In genomic region chr9:36566813-36567217, GRCh38 we compare ENCODE assay signal across 10 cellular contexts. TPM values are rescaled to one million over a fixed set of nuclear protein-coding genes. Genes with fewer than 3 reads are reported as not detected.
DNase-seq lines count a peak whose midpoint lies in the region; ATAC-seq and TF ChIP-seq lines count a peak whose summit lies in the region.
"Had no signal": no experiment of that assay in that cellular context is flagged by ENCODE, and none has a peak within 500 bp of the region (broad histone marks: within the 10 kb centered on the region; RNA-seq: fewer than 3 reads in every experiment).

No MANE protein-coding gene starts in this region.

- H3K36me3 Mint-ChIP-seq in activated CD4-positive, alpha-beta T cell treated with anti-CD3 and anti-CD28 coated beads, Interleukin-2, amount 10 ng/mL, durations not matched to agents 24 days and 14 days (ENCODE audit: low read depth): no peaks in the 10 kb centered on the region

- no peaks in the 10 kb centered on the region for H3K9me3 Mint-ChIP-seq in activated CD4-positive, alpha-beta T cell treated with anti-CD3 and anti-CD28 coated beads, Interleukin-2, amount 10 ng/mL, durations not matched to agents 24 days and 14 days

- H3K4me1 ChIP-seq in right cardiac atrium (ENCODE audit: control insufficient read depth, insufficient read depth, low read length) (no peaks in the 10 kb centered on the region), spleen (peaks cover 0 to 4% (median under 1%) of the 10 kb centered on the region in 6 donors)

- intact Hi-C loops in right cardiac atrium (cut with DNase I): loop anchor here in 1 of 4 donors (10.0 kb wide), 1 partner anchor 62 kb away; no protein-coding TSS in a partner anchor
- intact Hi-C loops in spleen (cut with DNase I; ENCODE audit: low total_unique reads): no loop called here
- intact Hi-C loops in activated CD4-positive, alpha-beta T cell treated with anti-CD3 and anti-CD28 coated beads, Interleukin-2, amount 10 ng/mL, durations not matched to agents 24 days and 14 days (cut with micrococcal nuclease): no loop called here

- no peak for TF ChIP-seq CTCF in spleen (IDR thresholded peaks at IDR 0.05 in 8 of 11, conservative IDR thresholded peaks at IDR 0.05 in 3 of 11)

- peaks cover 12% of the 10 kb centered on the region for H3K27me3 Mint-ChIP-seq in activated CD4-positive, alpha-beta T cell treated with anti-CD3 and anti-CD28 coated beads, Interleukin-2, amount 10 ng/mL, durations not matched to agents 24 days and 14 days

- H3K27me3 ChIP-seq in right cardiac atrium (ENCODE audit: control insufficient read depth, insufficient read depth) (no peaks in the 10 kb centered on the region), spleen (replicated peaks in 1 of 7) (no peaks in the 10 kb centered on the region)

- peaks cover 3% of the 10 kb centered on the region for H3K4me1 Mint-ChIP-seq in activated CD4-positive, alpha-beta T cell treated with anti-CD3 and anti-CD28 coated beads, Interleukin-2, amount 10 ng/mL, durations not matched to agents 24 days and 14 days

- DNase-seq in HCEC 1CT (peak; percentile 43), anterior cingulate cortex (lab: John Stamatoyannopoulos, UW) (peak in 56 of 58 donors; percentile 8 to 91 (median 65)), right cardiac atrium (peak in 1 of 3 donors; percentile 32), spleen (peak; percentile 35)
- DNase-seq in stimulated activated CD4-positive, alpha-beta T cell treated with anti-CD3 and anti-CD28 coated beads, Interleukin-4, amount 100 ng/mL, for 1 hour: no peak
- no peak for DNase-seq in activated CD4-positive, alpha-beta T cell treated with anti-CD3 and anti-CD28 coated beads, Interleukin-2, amount 10 ng/mL, durations not matched to agents 24 days and 14 days
- no peak for DNase-seq in activated T-cell treated with anti-CD3 and anti-CD28 coated beads, Interleukin-2, amount 50 U/mL, for 1 hour
- DNase-seq: activated CD4-positive, alpha-beta T cell treated with anti-CD3 and anti-CD28 coated beads for 4 hours; NCI-H1930 had no signal

- H3K4me3 ChIP-seq in right cardiac atrium (ENCODE audit: low read length): no peak overlapping the region
- no peak overlapping the region for H3K4me3 ChIP-seq in spleen

- H3K9me3 ChIP-seq in right cardiac atrium (ENCODE audit: control insufficient read depth, low read length) (no peaks in the 10 kb centered on the region), spleen (no peaks in the 10 kb centered on the region)

- no peaks in the 10 kb centered on the region for H3K36me3 ChIP-seq in spleen

- H3K27ac Mint-ChIP-seq in activated CD4-positive, alpha-beta T cell treated with anti-CD3 and anti-CD28 coated beads, Interleukin-2, amount 10 ng/mL, durations not matched to agents 24 days and 14 days: no peak overlapping the region

- 69% methylated on average over 8 of the region's 8 CpGs for WGBS in right cardiac atrium
- 74 to 85% (median 85%) methylated on average over 8 of the region's 8 CpGs for WGBS in spleen, 5 donors

- no peak overlapping the region for H3K4me3 Mint-ChIP-seq in activated CD4-positive, alpha-beta T cell treated with anti-CD3 and anti-CD28 coated beads, Interleukin-2, amount 10 ng/mL, durations not matched to agents 24 days and 14 days

- H3K27ac ChIP-seq in right cardiac atrium (ENCODE audit: low read length) (peak overlapping the region; percentile 45), spleen (no peak overlapping the region)

- TF ChIP-seq POLR2A in spleen (IDR thresholded peaks at IDR 0.05): no peak

- ATAC-seq in right cardiac atrium: peak; percentile 74 to 75
- ATAC-seq in HG02571 (IDR thresholded peaks at IDR 0.05; ENCODE audit: unreplicated experiment): no peak

RNA-seq across cellular contexts. Expression of gene MELK, which starts 5.9 kb away (rescaled TPM):
- total RNA-seq in right cardiac atrium: 1 to 10 TPM in 1 of 4 donors, under 1 TPM in 2, not detected in 1; 0.17 to 1.1 (median 0.89) TPM
- 0.09 TPM for polyA plus RNA-seq in right cardiac atrium
- 1 to 10 TPM in 5 of 7 donors, under 1 TPM in 2; 0.64 to 9.3 (median 3.4) TPM for total RNA-seq in spleen
- polyA plus RNA-seq in spleen: 1 to 10 TPM in 2 of 3 donors, under 1 TPM in 1; 0.74 to 3.2 (median 1.7) TPM
- 54.2 and 57.0 TPM in 2 replicates for total RNA-seq in activated CD4-positive, alpha-beta T cell treated with anti-CD3 and anti-CD28 coated beads, Interleukin-2, amount 10 ng/mL, durations not matched to agents 24 days and 14 days

Comparison
In these comparisons a context has a peak if more than half of its experiments do, and no peak if none do; other contexts are left out.
1. DNase-seq: peak in HCEC 1CT (single experiment), anterior cingulate cortex (56 of 58) and spleen (single experiment); none in stimulated activated CD4-positive, alpha-beta T cell treated with anti-CD3 and anti-CD28 coated beads, Interleukin-4, amount 100 ng/mL, for 1 hour (single experiment), activated CD4-positive, alpha-beta T cell treated with anti-CD3 and anti-CD28 coated beads, Interleukin-2, amount 10 ng/mL, durations not matched to agents 24 days and 14 days (single experiment) and activated T-cell treated with anti-CD3 and anti-CD28 coated beads, Interleukin-2, amount 50 U/mL, for 1 hour (single experiment).